8 cellular contexts compared by ENCODE assay signal in genomic region chr17:60392042-60392844, GRCh38. TPM values are rescaled to one million over a fixed set of nuclear protein-coding genes. Genes with fewer than 3 reads are reported as not detected.
DNase-seq lines count a peak whose midpoint lies in the region; ATAC-seq and TF ChIP-seq lines count a peak whose summit lies in the region.

Gene USP32, minus strand, starts transcription at chr17:60392133. Its CDS starts 194 bp downstream, at chr17:60391939.

- H3K27me3 Mint-ChIP-seq in activated B cell treated with CpG ODN at 0.5 μM for 24 hours = no peaks in the 10 kb centered on the region

- H3K4me1 Mint-ChIP-seq in activated B cell treated with CpG ODN at 0.5 μM for 24 hours = peaks cover 66% of the 10 kb centered on the region

- H3K27ac ChIP-seq in caudate nucleus (ENCODE audit: low read depth, low read length) = peak within 1 kb of the TSS; percentile 98

- TF ChIP-seq CTCF in activated B cell treated with CpG ODN at 0.5 μM for 24 hours (IDR thresholded peaks at IDR 0.05) = no peak

- no peaks in the 10 kb centered on the region for H3K9me3 Mint-ChIP-seq in activated B cell treated with CpG ODN at 0.5 μM for 24 hours

- CTCF ChIA-PET in activated B cell treated with CpG ODN at 0.5 μM for 24 hours (lab: Charles Lee) = interaction anchor here (0.9 kb wide), 1 partner anchor 9 kb away, joined by 3 read pairs; no protein-coding TSS in a partner anchor

- DNase-seq in AG08395 (ENCODE audit: low spot score) (peak; percentile 96), NCI-H2227 treated with DMSO at 0.1 percent for 48 hours (lab: John Stamatoyannopoulos, UW) (peak; percentile 96), activated B cell treated with CpG ODN at 0.5 μM for 24 hours (peak; percentile 94), caudate nucleus (lab: John Stamatoyannopoulos, UW) (peak; percentile 77 to 100 (median 96)), inferior parietal cortex (ENCODE audit: extremely low spot score) (peak; percentile 95)
- peak; percentile 90 to 100 for DNase-seq in stimulated activated CD4-positive, alpha-beta T cell treated with anti-CD3 and anti-CD28 coated beads, Interleukin-12 subunit alpha, Interleukin-12 subunit beta, amount 100 ng/mL, for 24 hours (ENCODE audit: low read depth in 2 of 2)

- intact Hi-C loops in activated B cell treated with CpG ODN at 0.5 μM for 24 hours (cut with micrococcal nuclease) = loop anchor here (1.0 to 10.0 kb wide), 6 partner anchors 29 to 1875 kb away; partner anchors contain the start of genes APPBP2, GDPD1 and TRIM37

- peak within 1 kb of the TSS; percentile 97 for H3K4me3 Mint-ChIP-seq in activated B cell treated with CpG ODN at 0.5 μM for 24 hours

- POLR2A ChIA-PET in activated B cell treated with CpG ODN at 0.5 μM for 24 hours (lab: Charles Lee) = interaction anchor here (0.5 to 2.2 kb wide), 16 partner anchors 9 to 1674 kb away, joined by 3 to 14 read pairs (median 5); partner anchors contain the start of genes CHCT1 and PPM1D

- ATAC-seq in GM18873 (IDR thresholded peaks at IDR 0.05; ENCODE audit: low FRiP score, unreplicated experiment) (peak; percentile 75), HG03139 (IDR thresholded peaks at IDR 0.05; ENCODE audit: unreplicated experiment) (peak; percentile 89), activated B cell treated with CpG ODN at 0.5 μM for 24 hours (ENCODE audit: low read depth) (peak; percentile 88)

- H3K27ac Mint-ChIP-seq in activated B cell treated with CpG ODN at 0.5 μM for 24 hours = peak within 1 kb of the TSS; percentile 96

- H3K36me3 Mint-ChIP-seq in activated B cell treated with CpG ODN at 0.5 μM for 24 hours (ENCODE audit: low read depth) = peaks cover 14% of the 10 kb centered on the region

RNA-seq across cellular contexts. Expression of gene USP32, which starts in this region (rescaled TPM):
- 48.9 and 59.2 TPM in 2 replicates for total RNA-seq in activated B cell treated with CpG ODN at 0.5 μM for 24 hours

Comparison
In these comparisons a context has a peak if more than half of its experiments do, and no peak if none do; other contexts are left out.
1. Peak in every context shown above with its lines: DNase-seq, ATAC-seq and H3K27ac ChIP-seq.